In the genomic region with DNA sequence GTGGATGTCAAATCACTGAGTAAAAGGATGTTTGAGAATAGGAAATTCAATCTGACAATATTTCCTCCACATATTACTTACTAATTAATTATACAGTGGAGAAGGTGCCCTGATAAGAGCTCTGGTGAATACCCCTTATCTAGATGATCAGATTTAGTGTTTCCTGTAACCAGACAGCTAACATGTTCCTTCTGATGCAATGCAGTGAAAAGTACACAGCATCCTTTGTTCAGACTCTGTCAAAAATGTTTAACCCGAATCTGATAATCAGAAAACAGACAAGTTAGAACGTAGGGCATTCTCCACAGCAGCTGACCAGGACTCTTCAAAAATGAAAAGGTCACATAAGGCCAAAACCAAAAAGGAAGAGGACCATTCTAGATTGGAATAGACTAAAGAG, we compare ENCODE assay signal across 23 cellular contexts. TPM values are rescaled to one million over a fixed set of nuclear protein-coding genes. Genes with fewer than 3 reads are reported as not detected.
DNase-seq lines count a peak whose midpoint lies in the region; FAIRE-seq and TF ChIP-seq lines count a peak whose summit lies in the region.
"Had no signal": no experiment of that assay in that cellular context is flagged by ENCODE, and none has a peak within 500 bp of the region (broad histone marks: within the 10 kb centered on the region; RNA-seq: fewer than 3 reads in every experiment).

No MANE protein-coding gene starts in this region.

- intact Hi-C loops in colonic mucosa (cut with DNase I) = no loop called here

- DNase-seq in NCI-H2196 (lab: John Stamatoyannopoulos, UW; ENCODE audit: unreplicated experiment) (peak; percentile 6), NCI-H2196 treated with DMSO at 0.1 percent for 48 hours (lab: John Stamatoyannopoulos, UW; ENCODE audit: unreplicated experiment) (no peak), NCI-H460 (ENCODE audit: extremely low read depth, low read depth) (peak; percentile 55), bronchial epithelial cell (ENCODE audit: low read depth) (peak; percentile 5), NCI-H1694 treated with DMSO at 0.1 percent for 48 hours (lab: John Stamatoyannopoulos, UW) (no peak), NCI-H446 treated with DMSO at 0.1 percent for 48 hours (lab: John Stamatoyannopoulos, UW) (no peak), colonic mucosa (no peak)
- DNase-seq: 8988T; activated T-cell treated with anti-CD3 and anti-CD28 coated beads, Interleukin-2, amount 50 U/mL, for 48 hours; erythroblast; H9; mesendoderm; NCI-H187 treated with DMSO at 0.1 percent for 48 hours; NCI-H524 treated with DMSO at 0.1 percent for 48 hours; nephron progenitor cell; stimulated activated CD4-positive, alpha-beta T cell treated with anti-CD3 and anti-CD28 coated beads, Interleukin-4, amount 100 ng/mL, for 4 hours; T-cell; uterus had no signal

- no peak for FAIRE-seq in bronchial epithelial cell (lab: Jason Lieb, UNC)
- FAIRE-seq: GM12891 had no signal

- H3K27me3 ChIP-seq in bronchial epithelial cell (ENCODE audit: control insufficient read depth, insufficient read depth, low read length) = no peaks in the 10 kb centered on the region
- no peaks in the 10 kb centered on the region for H3K27me3 ChIP-seq in colonic mucosa
- H3K27me3 ChIP-seq: BLaER1, uterus had no signal

- H3K4me3 ChIP-seq in bronchial epithelial cell (ENCODE audit: low read depth, low read length) (no peak overlapping the region), mesodermal cell (ENCODE audit: extremely low read depth, insufficient read depth, low read length, poor library complexity, severe bottlenecking) (no peak overlapping the region), colonic mucosa (no peak overlapping the region)
- H3K4me3 ChIP-seq: BLaER1, prostate gland, uterus had no signal

- no peak overlapping the region for H3K9ac ChIP-seq in colonic mucosa (ENCODE audit: low read depth in 2 of 2, low read length in 2 of 2)
- H3K9ac ChIP-seq: BLaER1 had no signal

- H3K4me1 ChIP-seq in mesodermal cell (ENCODE audit: control insufficient read depth, insufficient read depth, low read length, poor library complexity, severe bottlenecking) (peaks cover 6% of the 10 kb centered on the region), colonic mucosa (no peaks in the 10 kb centered on the region)
- H3K4me1 ChIP-seq: BLaER1, prostate gland, uterus had no signal

- TF ChIP-seq CTCF in bronchial epithelial cell (IDR thresholded peaks at IDR 0.05; ENCODE audit: insufficient read depth, low read length, severe bottlenecking) (no peak), colonic mucosa (IDR thresholded peaks at IDR 0.05) (no peak)

- no peaks in the 10 kb centered on the region for H3K9me3 ChIP-seq in mesodermal cell (ENCODE audit: control insufficient read depth, low read length)
- H3K9me3 ChIP-seq in colonic mucosa = no peaks in the 10 kb centered on the region
- H3K9me3 ChIP-seq: BLaER1, prostate gland, uterus had no signal

- WGBS in mesodermal cell (ENCODE audit: insufficient coverage in 2 of 2), 2 experiments = 94% methylated on average over 2 of the region's 2 CpGs; no CpG with 5 or more reads in 1 of the 2 experiments

- H3K36me3 ChIP-seq in bronchial epithelial cell (ENCODE audit: control insufficient read depth, insufficient read depth, low read length) = peaks cover 4% of the 10 kb centered on the region
- peaks cover 33% of the 10 kb centered on the region for H3K36me3 ChIP-seq in mesodermal cell (ENCODE audit: control insufficient read depth, insufficient read depth, low read length)
- H3K36me3 ChIP-seq in colonic mucosa = no peaks in the 10 kb centered on the region
- H3K36me3 ChIP-seq: prostate gland, uterus had no signal

- H3K27ac ChIP-seq in mesodermal cell (ENCODE audit: low read depth, low read length, severe bottlenecking) (peak overlapping the region; percentile 57), colonic mucosa (no peak overlapping the region)
- H3K27ac ChIP-seq: BLaER1, prostate gland, RWPE1, uterus had no signal

RNA-seq across cellular contexts. Expression of a gene that starts 46.2 kb away (rescaled TPM):
- 76.9 and 77.6 TPM in 2 replicates for total RNA-seq in NCI-H460 (2014; rRNA removed; shearing (Covaris generic))
- 89.8 and 154 TPM in 2 replicates for polyA plus RNA-seq in NCI-H460 (2014; cell fraction: nucleus; rRNA removed)
- total RNA-seq in bronchial epithelial cell (60.8 and 64.9 TPM in 2 replicates), colonic mucosa (10 to 100 TPM; 35.5 to 42.2 TPM)
- polyA plus RNA-seq in mesodermal cell (2013, experiment 1 of 2) = 42.5 TPM
- 34.8 TPM for polyA plus RNA-seq in mesodermal cell (2013, experiment 2 of 2)

Comparison
In these comparisons a context has a peak if more than half of its experiments do, and no peak if none do; other contexts are left out.
1. DNase-seq: peak in NCI-H2196 (single experiment), NCI-H460 (single experiment) and bronchial epithelial cell (single experiment); none in NCI-H2196 treated with DMSO at 0.1 percent for 48 hours (single experiment), NCI-H1694 treated with DMSO at 0.1 percent for 48 hours (single experiment), NCI-H446 treated with DMSO at 0.1 percent for 48 hours (single experiment) and colonic mucosa (single experiment).